ENCODE assay signal across 8 cellular contexts in genomic region chr4:112523764-112524505, GRCh38. TPM values are rescaled to one million over a fixed set of nuclear protein-coding genes. Genes with fewer than 3 reads are reported as not detected.
DNase-seq lines count a peak whose midpoint lies in the region; ATAC-seq, FAIRE-seq and TF ChIP-seq lines count a peak whose summit lies in the region.

No MANE protein-coding gene starts in this region.

- H3K9me3 ChIP-seq in endothelial cell of umbilical vein (replicated peaks; ENCODE audit: control insufficient read depth, insufficient read depth, low read length) (no peaks in the 10 kb centered on the region), neural cell (ENCODE audit: low read length) (peaks cover 7% of the 10 kb centered on the region), subcutaneous abdominal adipose tissue (ENCODE audit: control insufficient read depth in 5 of 5, low read length in 5 of 5) (peaks cover 0 to 6% (median 0%) of the 10 kb centered on the region in 5 donors)

- no peak for FAIRE-seq in endothelial cell of umbilical vein (lab: Jason Lieb, UNC)

- TF ChIP-seq CTCF in 22Rv1 (IDR thresholded peaks at IDR 0.05), result peak; percentile 87
- peak; percentile 72 to 79 for TF ChIP-seq CTCF in endothelial cell of umbilical vein (IDR thresholded peaks at IDR 0.05; ENCODE audit: extremely low read depth in 1 of 2, insufficient read depth in 1 of 2, low read depth in 1 of 2, low read length in 2 of 2)
- TF ChIP-seq CTCF in neural cell (IDR thresholded peaks at IDR 0.05; ENCODE audit: poor library complexity, severe bottlenecking), result peak; percentile 42

- no TSS peak for BruUV-seq in endothelial cell of umbilical vein (replicated peaks; lab: Mats Ljungman, UMichigan)

- DNase-seq in NCI-H226 (peak; percentile 37), endothelial cell of umbilical vein (ENCODE audit: low read depth, low spot score) (no peak)
- DNase-seq in activated CD8-positive, alpha-beta memory T cell treated with anti-CD3 and anti-CD28 coated beads for 1 hour (ENCODE audit: extremely low read depth in 1 of 2, low read depth in 1 of 2), result peak; percentile 23 to 69

- no peaks in the 10 kb centered on the region for H3F3A ChIP-seq in neural cell (ENCODE audit: insufficient read depth, low read length, poor library complexity, severe bottlenecking)

- intact Hi-C loops in endothelial cell of umbilical vein (cut with micrococcal nuclease), result loop anchor here (1.0 to 5.0 kb wide), 8 partner anchors 80 to 462 kb away; partner anchors contain the start of genes AP1AR, LARP7 and ZGRF1

- no peak for TF ChIP-seq EP300 in neural cell (conservative IDR thresholded peaks at IDR 0.05; ENCODE audit: poor library complexity, severe bottlenecking)

- peaks cover 10% of the 10 kb centered on the region for H3K4me1 ChIP-seq in endothelial cell of umbilical vein (ENCODE audit: control insufficient read depth, extremely low read depth, insufficient read depth, low read length)
- peaks cover 0 to 28% (median 26%) of the 10 kb centered on the region in 5 donors for H3K4me1 ChIP-seq in subcutaneous abdominal adipose tissue (ENCODE audit: control insufficient read depth in 5 of 5, insufficient read depth in 5 of 5, low read length in 5 of 5)

- H4K20me1 ChIP-seq in endothelial cell of umbilical vein (replicated peaks; ENCODE audit: control insufficient read depth, extremely low read depth, insufficient read depth, low read length), result peaks cover 3% of the 10 kb centered on the region
- no peaks in the 10 kb centered on the region for H4K20me1 ChIP-seq in neural cell (ENCODE audit: insufficient read depth)

- H3K9me2 ChIP-seq in neural cell (ENCODE audit: insufficient read depth, low read length), result no peaks in the 10 kb centered on the region

- H2AFZ ChIP-seq in endothelial cell of umbilical vein (ENCODE audit: low read depth, low read length) (peak overlapping the region; percentile 50), neural cell (ENCODE audit: low read depth, low read length) (no peak overlapping the region)

- H3K79me2 ChIP-seq in endothelial cell of umbilical vein (ENCODE audit: control insufficient read depth, insufficient read depth, low read length) (no peaks in the 10 kb centered on the region), neural cell (replicated peaks; ENCODE audit: insufficient read depth, low read length) (no peaks in the 10 kb centered on the region)

- ATAC-seq in GM18858 (IDR thresholded peaks at IDR 0.05; ENCODE audit: unreplicated experiment) (peak; percentile 84), HG03064 (IDR thresholded peaks at IDR 0.05; ENCODE audit: low read depth, unreplicated experiment) (peak; percentile 70)

- dilution Hi-C loops in endothelial cell of umbilical vein (cut with MboI; ENCODE audit: extremely low pct_ligation_motif_present, low sequenced_read_pairs), result no loop called here

- H3K36me3 ChIP-seq in endothelial cell of umbilical vein (ENCODE audit: control insufficient read depth in 2 of 2, extremely low read depth in 1 of 2, insufficient read depth in 2 of 2, low read length in 2 of 2), result no peaks in the 10 kb centered on the region
- H3K36me3 ChIP-seq in neural cell (ENCODE audit: insufficient read depth, low read length), result no peaks in the 10 kb centered on the region
- H3K36me3 ChIP-seq in subcutaneous abdominal adipose tissue (ENCODE audit: control insufficient read depth in 5 of 5, insufficient read depth in 5 of 5, low read length in 5 of 5), result no peaks in the 10 kb centered on the region

- CTCF ChIA-PET in endothelial cell of umbilical vein (lab: Charles Lee), result interaction anchor here (0.6 to 4.0 kb wide), 18 partner anchors 8 to 464 kb away, joined by 3 to 23 read pairs (median 4); partner anchors contain the start of gene NEUROG2

- no peak for TF ChIP-seq RAD21 in neural cell (conservative IDR thresholded peaks at IDR 0.05)

- H3K27me3 ChIP-seq in endothelial cell of umbilical vein (ENCODE audit: control insufficient read depth in 2 of 2, insufficient read depth in 2 of 2, low read length in 2 of 2) (peaks cover 62 to 82% of the 10 kb centered on the region in 2 experiments), neural cell (ENCODE audit: insufficient read depth, low read depth, low read length) (peaks cover 71% of the 10 kb centered on the region), subcutaneous abdominal adipose tissue (ENCODE audit: control insufficient read depth in 5 of 5, insufficient read depth in 4 of 5, low read length in 5 of 5) (peaks cover 33 to 56% (median 37%) of the 10 kb centered on the region in 5 donors)

- H3K27ac ChIP-seq in 22Rv1, result no peak overlapping the region
- no peak overlapping the region for H3K27ac ChIP-seq in endothelial cell of umbilical vein (ENCODE audit: insufficient read depth, low read depth, low read length)
- H3K27ac ChIP-seq in neural cell (ENCODE audit: low read length), result no peak overlapping the region
- no peak overlapping the region for H3K27ac ChIP-seq in subcutaneous abdominal adipose tissue (ENCODE audit: low read depth, low read length)

- H3K4me2 ChIP-seq in endothelial cell of umbilical vein (ENCODE audit: insufficient read depth, low read length) (peak overlapping the region; percentile 80), neural cell (ENCODE audit: low read length) (no peak overlapping the region)

- H3K9ac ChIP-seq in endothelial cell of umbilical vein (replicated peaks; ENCODE audit: extremely low read depth, insufficient read depth, low read length) (no peak overlapping the region), neural cell (ENCODE audit: low read length) (no peak overlapping the region), subcutaneous abdominal adipose tissue (ENCODE audit: low read length in 5 of 5) (peak overlapping the region in 1 of 5 donors; percentile 28)

- POLR2A ChIA-PET in endothelial cell of umbilical vein (lab: Charles Lee), result no interaction called here

- H3K4me3 ChIP-seq in endothelial cell of umbilical vein (replicated peaks in 1 of 3; ENCODE audit: insufficient read depth in 1 of 3, low read depth in 1 of 3, low read length in 3 of 3) (peak overlapping the region; percentile 1 to 56 (median 18)), neural cell (ENCODE audit: low read length) (no peak overlapping the region), subcutaneous abdominal adipose tissue (ENCODE audit: low read depth in 1 of 5, low read length in 5 of 5) (peak overlapping the region; percentile 52 to 72 (median 62))

- no peak for TF ChIP-seq POLR2A in endothelial cell of umbilical vein (IDR thresholded peaks at IDR 0.05; ENCODE audit: low read depth, low read length)

- H3K9me1 ChIP-seq in endothelial cell of umbilical vein (replicated peaks; ENCODE audit: control insufficient read depth, extremely low read depth, insufficient read depth, low read length), result no peaks in the 10 kb centered on the region

TF ChIP-seq in endothelial cell of umbilical vein, 7 proteins besides CTCF, POLR2A, EP300 and RAD21:
- TF ChIP-seq FOS (IDR thresholded peaks at IDR 0.05; ENCODE audit: borderline replicate concordance, insufficient read depth, low read length), result no peak
- peak; percentile 21 for TF ChIP-seq EZH2 (IDR thresholded peaks at IDR 0.05; ENCODE audit: borderline replicate concordance, low read depth, low read length, severe bottlenecking)

TF ChIP-seq in neural cell, 6 proteins besides CTCF, POLR2A, EP300 and RAD21:
- TF ChIP-seq MXI1 (conservative IDR thresholded peaks at IDR 0.05; ENCODE audit: poor library complexity, severe bottlenecking), result no peak
- no peak for TF ChIP-seq SMC3 (conservative IDR thresholded peaks at IDR 0.05; ENCODE audit: poor library complexity)
- no peak for TF ChIP-seq TAF1 (IDR thresholded peaks at IDR 0.05; ENCODE audit: low read depth)
- no peak for TF ChIP-seq POLR2AphosphoS5 (IDR thresholded peaks at IDR 0.05)
- TF ChIP-seq REST (IDR thresholded peaks at IDR 0.05; ENCODE audit: borderline replicate concordance), result no peak
- no peak for TF ChIP-seq EZH2 (IDR thresholded peaks at IDR 0.05; ENCODE audit: borderline replicate concordance, insufficient read depth, low read length, poor library complexity, severe bottlenecking)
TF ChIP-seq in neural cell: peak in this region for 0.

RNA-seq across cellular contexts. Expression of gene NEUROG2, which starts 8.0 kb away (rescaled TPM):
- total RNA-seq in endothelial cell of umbilical vein, result not detected in 2 replicates
- polyA plus RNA-seq in endothelial cell of umbilical vein (not detected in 2 replicates), neural cell (0.19 and 0.58 TPM in 2 replicates)
- polyA plus RNA-seq in endothelial cell of umbilical vein (2011; cell fraction: cytosol; rRNA removed), result not detected in 2 replicates
- polyA plus RNA-seq in endothelial cell of umbilical vein (2011; cell fraction: nucleus; rRNA removed), result not detected in 2 replicates
- polyA plus RNA-seq in endothelial cell of umbilical vein (2012), result not detected in 2 replicates
- polyA minus RNA-seq in endothelial cell of umbilical vein (not detected in 2 replicates), neural cell (0.81 and 0.97 TPM in 2 replicates)
- not detected for polyA minus RNA-seq in endothelial cell of umbilical vein (2011; cell fraction: cytosol; rRNA and poly(A)+ RNA removed)
- not detected in 2 replicates for polyA minus RNA-seq in endothelial cell of umbilical vein (2011; cell fraction: nucleus; rRNA and poly(A)+ RNA removed)
